ENCODE assay signal across 18 cellular contexts in genomic region chr17:11853321-11854151, GRCh38.
A peak's percentile ranks its signal among the peaks of the same experiment; 100 is the strongest.
DNase-seq lines count a peak whose midpoint lies in the region; ATAC-seq, FAIRE-seq and TF ChIP-seq lines count a peak whose summit lies in the region.
"Had no signal": no experiment of that assay in that cellular context is flagged by ENCODE, and none has a peak within 500 bp of the region (broad histone marks: within the 10 kb centered on the region; RNA-seq: fewer than 3 reads in every experiment).

No MANE protein-coding gene starts in this region.

- no peaks in the 10 kb centered on the region for H3K36me3 Mint-ChIP-seq in naive thymus-derived CD4-positive, alpha-beta T cell
- H3K36me3 Mint-ChIP-seq: stimulated activated memory B cell treated with anti-CD40 and anti-IgM and Interleukin-4, amounts not matched to agents 10 μg/mL and 1 μg/mL and 100 μg/mL, for 72 hours had no signal

- H3K27ac Mint-ChIP-seq in naive thymus-derived CD4-positive, alpha-beta T cell, result no peak overlapping the region
- H3K27ac Mint-ChIP-seq: immature natural killer cell; stimulated activated memory B cell treated with anti-CD40 and anti-IgM and Interleukin-4, amounts not matched to agents 10 μg/mL and 1 μg/mL and 100 μg/mL, for 72 hours; WTC11 had no signal

- POLR2A ChIA-PET in naive thymus-derived CD4-positive, alpha-beta T cell (lab: Charles Lee), result no interaction called here

- H3K9me3 Mint-ChIP-seq in naive thymus-derived CD4-positive, alpha-beta T cell, result peaks cover 5 to 25% (median 10%) of the 10 kb centered on the region in 11 donors

- H3K9me3 ChIP-seq in HUES64 (ENCODE audit: insufficient read depth, low read depth, low read length) (no peaks in the 10 kb centered on the region), smooth muscle cell (replicated peaks; ENCODE audit: low read depth) (no peaks in the 10 kb centered on the region), adrenal gland (replicated peaks in 1 of 3) (no peaks in the 10 kb centered on the region)
- no peaks in the 10 kb centered on the region for H3K9me3 ChIP-seq in naive thymus-derived CD4-positive, alpha-beta T cell (ENCODE audit: control insufficient read depth in 2 of 3, low read length in 3 of 3)
- H3K9me3 ChIP-seq: neutrophil had no signal

- H3K27me3 ChIP-seq in HUES64 (ENCODE audit: insufficient read depth, low read length), result no peaks in the 10 kb centered on the region
- H3K27me3 ChIP-seq in dorsolateral prefrontal cortex, result no peaks in the 10 kb centered on the region
- no peaks in the 10 kb centered on the region for H3K27me3 ChIP-seq in smooth muscle cell (ENCODE audit: low read depth)
- H3K27me3 ChIP-seq in adrenal gland, result no peaks in the 10 kb centered on the region
- no peaks in the 10 kb centered on the region for H3K27me3 ChIP-seq in naive thymus-derived CD4-positive, alpha-beta T cell (ENCODE audit: control insufficient read depth in 2 of 2, insufficient read depth in 2 of 2, low read length in 2 of 2)
- H3K27me3 ChIP-seq: neutrophil had no signal

- H3K4me1 Mint-ChIP-seq in naive thymus-derived CD4-positive, alpha-beta T cell, result no peaks in the 10 kb centered on the region
- H3K4me1 Mint-ChIP-seq: immature natural killer cell; stimulated activated memory B cell treated with anti-CD40 and anti-IgM and Interleukin-4, amounts not matched to agents 10 μg/mL and 1 μg/mL and 100 μg/mL, for 72 hours had no signal

- H3K4me3 Mint-ChIP-seq in naive thymus-derived CD4-positive, alpha-beta T cell, result no peak overlapping the region
- H3K4me3 Mint-ChIP-seq: immature natural killer cell; stimulated activated memory B cell treated with anti-CD40 and anti-IgM and Interleukin-4, amounts not matched to agents 10 μg/mL and 1 μg/mL and 100 μg/mL, for 72 hours; WTC11 had no signal

- peak overlapping the region; percentile 28; the same call in 1 of the 2 replicates for H3K27ac ChIP-seq in HUES64 (ENCODE audit: low read depth, low read length)
- peak overlapping the region in 54 of 59 donors; percentile 12 to 83 (median 67) for H3K27ac ChIP-seq in dorsolateral prefrontal cortex
- no peak overlapping the region for H3K27ac ChIP-seq in smooth muscle cell (ENCODE audit: low read depth)
- H3K27ac ChIP-seq in adrenal gland, result no peak overlapping the region
- H3K27ac ChIP-seq in naive thymus-derived CD4-positive, alpha-beta T cell (ENCODE audit: low read depth, low read length), result no peak overlapping the region
- H3K27ac ChIP-seq: neutrophil had no signal

- ATAC-seq in naive thymus-derived CD4-positive, alpha-beta T cell, result no peak
- ATAC-seq in GM18520 (IDR thresholded peaks at IDR 0.05; ENCODE audit: unreplicated experiment), result no peak
- ATAC-seq: stimulated activated memory B cell treated with anti-CD40 and anti-IgM and Interleukin-4, amounts not matched to agents 10 μg/mL and 1 μg/mL and 100 μg/mL, for 72 hours; WTC11 had no signal

- H3K4me1 ChIP-seq in HUES64 (ENCODE audit: insufficient read depth, low read length) (peaks cover 23% of the 10 kb centered on the region), smooth muscle cell (ENCODE audit: low read depth) (no peaks in the 10 kb centered on the region), adrenal gland (replicated peaks in 1 of 2) (no peaks in the 10 kb centered on the region)
- no peaks in the 10 kb centered on the region for H3K4me1 ChIP-seq in naive thymus-derived CD4-positive, alpha-beta T cell (ENCODE audit: control insufficient read depth in 2 of 2, insufficient read depth in 2 of 2, low read length in 2 of 2)

- H3K79me2 ChIP-seq in smooth muscle cell (ENCODE audit: low read depth), result no peaks in the 10 kb centered on the region

- intact Hi-C loops in dorsolateral prefrontal cortex (cut with DNase I) (no loop called here), adrenal gland (cut with DNase I) (no loop called here)
- intact Hi-C loops in naive thymus-derived CD4-positive, alpha-beta T cell (cut with micrococcal nuclease), result no loop called here

- peak in 6 of 10 donors; percentile 22 to 52 (median 32) for DNase-seq in dorsolateral prefrontal cortex
- DNase-seq in islet precursor cell, result peak; percentile 88
- DNase-seq in smooth muscle cell (lab: John Stamatoyannopoulos, UW; ENCODE audit: unreplicated experiment), result no peak
- DNase-seq in HTR-8/SVneo (ENCODE audit: insufficient read length, low spot score), result no peak
- no peak for DNase-seq in adrenal gland
- DNase-seq in naive thymus-derived CD4-positive, alpha-beta T cell, result no peak
- DNase-seq: GDM1; immature natural killer cell; IMR-90; NCI-H2029; NK-92 treated with Interleukin-12 subunit alpha and Interleukin-12 subunit beta, amount 100 ng/mL, for 24 hours had no signal

- H3K4me2 ChIP-seq in smooth muscle cell, result peak overlapping the region; percentile 15

- CTCF ChIA-PET in naive thymus-derived CD4-positive, alpha-beta T cell (lab: Charles Lee), result no interaction called here

- no peak overlapping the region for H3K9ac ChIP-seq in HUES64 (ENCODE audit: low read depth, low read length)
- no peak overlapping the region for H3K9ac ChIP-seq in smooth muscle cell (ENCODE audit: low read depth)

- no peak for TF ChIP-seq POLR2A in adrenal gland (IDR thresholded peaks at IDR 0.05)

- H4K20me1 ChIP-seq in smooth muscle cell (ENCODE audit: low read depth), result no peaks in the 10 kb centered on the region

- no peak for FAIRE-seq in HTR-8/SVneo (lab: Jason Lieb, UNC)
- FAIRE-seq: bronchial epithelial cell, endothelial cell of umbilical vein had no signal

- H3F3A ChIP-seq in smooth muscle cell (ENCODE audit: low read depth), result no peaks in the 10 kb centered on the region

- H3K36me3 ChIP-seq in HUES64 (ENCODE audit: insufficient read depth, low read length) (no peaks in the 10 kb centered on the region), smooth muscle cell (ENCODE audit: low read depth) (no peaks in the 10 kb centered on the region), adrenal gland (replicated peaks in 1 of 2) (no peaks in the 10 kb centered on the region)
- H3K36me3 ChIP-seq in naive thymus-derived CD4-positive, alpha-beta T cell (ENCODE audit: control insufficient read depth in 2 of 3, insufficient read depth in 3 of 3, low read length in 3 of 3), result no peaks in the 10 kb centered on the region
- H3K36me3 ChIP-seq: neutrophil had no signal

- H3K27me3 Mint-ChIP-seq in naive thymus-derived CD4-positive, alpha-beta T cell, result peaks cover 0 to 26% (median 15%) of the 10 kb centered on the region in 5 donors

- 71% methylated on average over 11 of the region's 11 CpGs for WGBS in HUES64
- WGBS in smooth muscle cell (ENCODE audit: low lambda C conversion rate), result 53% methylated on average over 11 of the region's 11 CpGs
- WGBS in adrenal gland, 4 donors, result 73 to 77% (median 75%) methylated on average over 11 of the region's 11 CpGs

- no peak overlapping the region for H2AFZ ChIP-seq in smooth muscle cell (ENCODE audit: low read depth)

- H3K4me3 ChIP-seq in HUES64 (ENCODE audit: low read length) (no peak overlapping the region), dorsolateral prefrontal cortex (peak overlapping the region in 33 of 59 donors; percentile 0 to 55 (median 24)), smooth muscle cell (no peak overlapping the region), adrenal gland (no peak overlapping the region)
- H3K4me3 ChIP-seq in naive thymus-derived CD4-positive, alpha-beta T cell (ENCODE audit: low read length), result no peak overlapping the region

- peak in 2 of 56 donors; percentile 8 to 9 for TF ChIP-seq CTCF in dorsolateral prefrontal cortex (IDR thresholded peaks at IDR 0.05 in 54 of 56, conservative IDR thresholded peaks at IDR 0.05 in 2 of 56; ENCODE audit: low read depth in 1 of 56, partially characterized antibody in 56 of 56)
- no peak for TF ChIP-seq CTCF in smooth muscle cell (IDR thresholded peaks at IDR 0.05; ENCODE audit: borderline replicate concordance, insufficient read depth, poor library complexity, severe bottlenecking)
- no peak for TF ChIP-seq CTCF in adrenal gland (IDR thresholded peaks at IDR 0.05)

Comparison
In these comparisons a context has a peak if more than half of its experiments do, and no peak if none do; other contexts are left out.
1. H3K27ac ChIP-seq: peak in HUES64 (single experiment) and dorsolateral prefrontal cortex (54 of 59); none in smooth muscle cell (single experiment), adrenal gland (0 of 5) and naive thymus-derived CD4-positive, alpha-beta T cell (single experiment).
2. H3K4me3 ChIP-seq: peak in dorsolateral prefrontal cortex (33 of 59); none in HUES64 (single experiment), smooth muscle cell (single experiment), adrenal gland (0 of 4) and naive thymus-derived CD4-positive, alpha-beta T cell (single experiment).
3. DNase-seq: peak in dorsolateral prefrontal cortex (6 of 10) and islet precursor cell (single experiment); none in smooth muscle cell (single experiment), HTR-8/SVneo (single experiment), adrenal gland (0 of 7) and naive thymus-derived CD4-positive, alpha-beta T cell (0 of 9).